ENCODE assay signal across 8 cellular contexts in genomic region chr6:158817298-158818007, GRCh38. TPM values are rescaled to one million over a fixed set of nuclear protein-coding genes. Genes with fewer than 3 reads are reported as not detected.
DNase-seq lines count a peak whose midpoint lies in the region; ATAC-seq and TF ChIP-seq lines count a peak whose summit lies in the region.

No MANE protein-coding gene starts in this region.

- H3K36me3 ChIP-seq in neutrophil, result no peaks in the 10 kb centered on the region

- peaks cover 4% of the 10 kb centered on the region for H3K27me3 ChIP-seq in neutrophil

- H3K4me1 ChIP-seq in neutrophil (ENCODE audit: control insufficient read depth in 1 of 2, insufficient read depth in 1 of 2, low read depth in 1 of 2, low read length in 1 of 2), result peaks cover 24 to 30% of the 10 kb centered on the region in 2 experiments

- H3K9me3 ChIP-seq in neutrophil, result no peaks in the 10 kb centered on the region

- no peak for ATAC-seq in activated T-helper 17 cell treated with anti-CD3 and anti-CD28 coated beads, Interleukin-2, amount 50 U/mL, for 72 hours (replicated peaks)
- ATAC-seq in GM21447 (IDR thresholded peaks at IDR 0.05; ENCODE audit: unreplicated experiment), result no peak

- H3K27me3 Mint-ChIP-seq in activated T-helper 17 cell treated with anti-CD3 and anti-CD28 coated beads, Interleukin-2, amount 50 U/mL, for 72 hours, result no peaks in the 10 kb centered on the region
- H3K27me3 Mint-ChIP-seq in glutamatergic neuron (ENCODE audit: unreplicated experiment), result peaks cover 8% of the 10 kb centered on the region

- no peak for TF ChIP-seq CTCF in glutamatergic neuron (IDR thresholded peaks at IDR 0.05; ENCODE audit: partially characterized antibody, unreplicated experiment)
- no peak for TF ChIP-seq CTCF in neutrophil (IDR thresholded peaks at IDR 0.05)

- H3K4me3 Mint-ChIP-seq in activated T-helper 17 cell treated with anti-CD3 and anti-CD28 coated beads, Interleukin-2, amount 50 U/mL, for 72 hours, result peak overlapping the region; percentile 89
- H3K4me3 Mint-ChIP-seq in glutamatergic neuron (ENCODE audit: unreplicated experiment), result peak overlapping the region; percentile 97

- H3K4me3 ChIP-seq in neutrophil (ENCODE audit: low read depth in 1 of 2, low read length in 1 of 2), result peak overlapping the region; percentile 79 to 88

- peak overlapping the region; percentile 82 for H3K27ac ChIP-seq in neutrophil

- peak overlapping the region; percentile 96 for H3K27ac Mint-ChIP-seq in activated T-helper 17 cell treated with anti-CD3 and anti-CD28 coated beads, Interleukin-2, amount 50 U/mL, for 72 hours
- peak overlapping the region; percentile 94 for H3K27ac Mint-ChIP-seq in glutamatergic neuron (ENCODE audit: unreplicated experiment)

- peaks cover 3% of the 10 kb centered on the region for H3K9me3 Mint-ChIP-seq in activated T-helper 17 cell treated with anti-CD3 and anti-CD28 coated beads, Interleukin-2, amount 50 U/mL, for 72 hours
- H3K9me3 Mint-ChIP-seq in glutamatergic neuron (ENCODE audit: unreplicated experiment), result peaks cover 20% of the 10 kb centered on the region

- DNase-seq in EL (peak; percentile 33), NCI-H128 (lab: John Stamatoyannopoulos, UW; ENCODE audit: unreplicated experiment) (peak; percentile 27), glutamatergic neuron (peak; percentile 55), NCI-H2081 (lab: John Stamatoyannopoulos, UW) (no peak), activated gamma-delta T cell treated with Interleukin-2 at 50 U/mL for 16 hours (no peak)

- H3K36me3 Mint-ChIP-seq in activated T-helper 17 cell treated with anti-CD3 and anti-CD28 coated beads, Interleukin-2, amount 50 U/mL, for 72 hours (ENCODE audit: low read depth), result peaks cover 57% of the 10 kb centered on the region
- peaks cover 10% of the 10 kb centered on the region for H3K36me3 Mint-ChIP-seq in glutamatergic neuron (ENCODE audit: unreplicated experiment)

- peaks cover 47% of the 10 kb centered on the region for H3K4me1 Mint-ChIP-seq in activated T-helper 17 cell treated with anti-CD3 and anti-CD28 coated beads, Interleukin-2, amount 50 U/mL, for 72 hours
- peaks cover 40% of the 10 kb centered on the region for H3K4me1 Mint-ChIP-seq in glutamatergic neuron (ENCODE audit: low read depth, unreplicated experiment)

RNA-seq across cellular contexts. Expression of gene EZR, which starts 1.7 kb away (rescaled TPM):
- total RNA-seq in activated T-helper 17 cell treated with anti-CD3 and anti-CD28 coated beads, Interleukin-2, amount 50 U/mL, for 72 hours, result 100 to 1,000 TPM; 159 to 212 TPM
- total RNA-seq in glutamatergic neuron (ENCODE audit: unreplicated experiment), result 272 TPM

Comparison
In these comparisons a context has a peak if more than half of its experiments do, and no peak if none do; other contexts are left out.
1. DNase-seq: peak in EL (single experiment), NCI-H128 (single experiment) and glutamatergic neuron (single experiment); none in NCI-H2081 (0 of 2) and activated gamma-delta T cell treated with Interleukin-2 at 50 U/mL for 16 hours (single experiment).